Comparison of ENCODE assay signal across 2 cellular contexts in genomic region chr4:93828830-93829530, GRCh38.
TF ChIP-seq lines count a peak whose summit lies in the region.

No MANE protein-coding gene starts in this region.

TF ChIP-seq in HEK293, 187 proteins besides CTCF, POLR2A, EP300 and RAD21 (continued from another document and continues in another):
- TF ChIP-seq ELK4 (IDR thresholded peaks at IDR 0.05; ENCODE audit: borderline replicate concordance, low read depth, low read length) (no peak), ZNF221 (tag by site-specific recombination; IDR thresholded peaks at IDR 0.05; ENCODE audit: borderline replicate concordance) (no peak), ZFP3 (tag by site-specific recombination; IDR thresholded peaks at IDR 0.05; ENCODE audit: low read depth) (no peak), ZBTB21 (tag by site-specific recombination; IDR thresholded peaks at IDR 0.05) (no peak), GLIS2 (tag by site-specific recombination; IDR thresholded peaks at IDR 0.05) (no peak), ZNF624 (tag by site-specific recombination; IDR thresholded peaks at IDR 0.05) (no peak), BCL11A (tag by site-specific recombination; IDR thresholded peaks at IDR 0.05; ENCODE audit: low read depth) (no peak), ZNF132 (tag by site-specific recombination; IDR thresholded peaks at IDR 0.05; ENCODE audit: borderline replicate concordance) (no peak), ZNF223 (tag by site-specific recombination; IDR thresholded peaks at IDR 0.05) (no peak), ZNF776 (tag by site-specific recombination; IDR thresholded peaks at IDR 0.05; ENCODE audit: borderline replicate concordance) (no peak), ZNF341 (tag by site-specific recombination; IDR thresholded peaks at IDR 0.05; ENCODE audit: low read depth) (peak; percentile 94), ZNF350 (tag by site-specific recombination; IDR thresholded peaks at IDR 0.05) (no peak), ZNF548 (tag by site-specific recombination; IDR thresholded peaks at IDR 0.05) (no peak), ZFP41 (tag by site-specific recombination; IDR thresholded peaks at IDR 0.05; ENCODE audit: borderline replicate concordance) (no peak), ZNF16 (tag by site-specific recombination; IDR thresholded peaks at IDR 0.05; ENCODE audit: low read depth) (no peak), IKZF3 (tag by site-specific recombination; IDR thresholded peaks at IDR 0.05) (no peak), ZXDB (tag by site-specific recombination; IDR thresholded peaks at IDR 0.05) (no peak), KLF1 (tag by site-specific recombination; IDR thresholded peaks at IDR 0.05) (no peak; the same call in 1 of the 2 replicates), SETDB1 (IDR thresholded peaks at IDR 0.05; ENCODE audit: insufficient read length, low read length) (no peak), ZNF274 (IDR thresholded peaks at IDR 0.05; ENCODE audit: low read length) (no peak), ZNF274 (tag by site-specific recombination; IDR thresholded peaks at IDR 0.05; ENCODE audit: borderline replicate concordance) (no peak), ZNF670 (tag by site-specific recombination; IDR thresholded peaks at IDR 0.05; ENCODE audit: low read depth) (no peak), ZSCAN16 (tag by site-specific recombination; IDR thresholded peaks at IDR 0.05) (no peak), KLF9 (tag by site-specific recombination; IDR thresholded peaks at IDR 0.05; ENCODE audit: low read depth) (no peak), ZNF335 (tag by site-specific recombination; conservative IDR thresholded peaks at IDR 0.05) (peak; percentile 77), ZNF449 (tag by site-specific recombination; IDR thresholded peaks at IDR 0.05) (no peak), ZNF121 (tag by site-specific recombination; IDR thresholded peaks at IDR 0.05) (no peak), BCL11B (tag by site-specific recombination; IDR thresholded peaks at IDR 0.05; ENCODE audit: low read depth) (no peak), ZNF423 (tag by site-specific recombination; IDR thresholded peaks at IDR 0.05) (no peak)
- TF ChIP-seq, protein P1, sequence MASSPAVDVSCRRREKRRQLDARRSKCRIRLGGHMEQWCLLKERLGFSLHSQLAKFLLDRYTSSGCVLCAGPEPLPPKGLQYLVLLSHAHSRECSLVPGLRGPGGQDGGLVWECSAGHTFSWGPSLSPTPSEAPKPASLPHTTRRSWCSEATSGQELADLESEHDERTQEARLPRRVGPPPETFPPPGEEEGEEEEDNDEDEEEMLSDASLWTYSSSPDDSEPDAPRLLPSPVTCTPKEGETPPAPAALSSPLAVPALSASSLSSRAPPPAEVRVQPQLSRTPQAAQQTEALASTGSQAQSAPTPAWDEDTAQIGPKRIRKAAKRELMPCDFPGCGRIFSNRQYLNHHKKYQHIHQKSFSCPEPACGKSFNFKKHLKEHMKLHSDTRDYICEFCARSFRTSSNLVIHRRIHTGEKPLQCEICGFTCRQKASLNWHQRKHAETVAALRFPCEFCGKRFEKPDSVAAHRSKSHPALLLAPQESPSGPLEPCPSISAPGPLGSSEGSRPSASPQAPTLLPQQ (tag by site-specific recombination; IDR thresholded peaks at IDR 0.05): no peak
- TF ChIP-seq, protein P2, sequence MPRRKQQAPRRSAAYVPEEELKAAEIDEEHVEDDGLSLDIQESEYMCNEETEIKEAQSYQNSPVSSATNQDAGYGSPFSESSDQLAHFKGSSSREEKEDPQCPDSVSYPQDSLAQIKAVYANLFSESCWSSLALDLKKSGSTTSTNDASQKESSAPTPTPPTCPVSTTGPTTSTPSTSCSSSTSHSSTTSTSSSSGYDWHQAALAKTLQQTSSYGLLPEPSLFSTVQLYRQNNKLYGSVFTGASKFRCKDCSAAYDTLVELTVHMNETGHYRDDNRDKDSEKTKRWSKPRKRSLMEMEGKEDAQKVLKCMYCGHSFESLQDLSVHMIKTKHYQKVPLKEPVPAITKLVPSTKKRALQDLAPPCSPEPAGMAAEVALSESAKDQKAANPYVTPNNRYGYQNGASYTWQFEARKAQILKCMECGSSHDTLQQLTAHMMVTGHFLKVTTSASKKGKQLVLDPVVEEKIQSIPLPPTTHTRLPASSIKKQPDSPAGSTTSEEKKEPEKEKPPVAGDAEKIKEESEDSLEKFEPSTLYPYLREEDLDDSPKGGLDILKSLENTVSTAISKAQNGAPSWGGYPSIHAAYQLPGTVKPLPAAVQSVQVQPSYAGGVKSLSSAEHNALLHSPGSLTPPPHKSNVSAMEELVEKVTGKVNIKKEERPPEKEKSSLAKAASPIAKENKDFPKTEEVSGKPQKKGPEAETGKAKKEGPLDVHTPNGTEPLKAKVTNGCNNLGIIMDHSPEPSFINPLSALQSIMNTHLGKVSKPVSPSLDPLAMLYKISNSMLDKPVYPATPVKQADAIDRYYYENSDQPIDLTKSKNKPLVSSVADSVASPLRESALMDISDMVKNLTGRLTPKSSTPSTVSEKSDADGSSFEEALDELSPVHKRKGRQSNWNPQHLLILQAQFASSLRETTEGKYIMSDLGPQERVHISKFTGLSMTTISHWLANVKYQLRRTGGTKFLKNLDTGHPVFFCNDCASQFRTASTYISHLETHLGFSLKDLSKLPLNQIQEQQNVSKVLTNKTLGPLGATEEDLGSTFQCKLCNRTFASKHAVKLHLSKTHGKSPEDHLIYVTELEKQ (tag by site-specific recombination; IDR thresholded peaks at IDR 0.05; ENCODE audit: borderline replicate concordance): no peak

TF ChIP-seq in SK-N-SH treated with all-trans-retinoic acid at 6 μM for 48 hours, 23 proteins besides CTCF, POLR2A, EP300 and RAD21 (continued from another document):
- TF ChIP-seq, protein P3, sequence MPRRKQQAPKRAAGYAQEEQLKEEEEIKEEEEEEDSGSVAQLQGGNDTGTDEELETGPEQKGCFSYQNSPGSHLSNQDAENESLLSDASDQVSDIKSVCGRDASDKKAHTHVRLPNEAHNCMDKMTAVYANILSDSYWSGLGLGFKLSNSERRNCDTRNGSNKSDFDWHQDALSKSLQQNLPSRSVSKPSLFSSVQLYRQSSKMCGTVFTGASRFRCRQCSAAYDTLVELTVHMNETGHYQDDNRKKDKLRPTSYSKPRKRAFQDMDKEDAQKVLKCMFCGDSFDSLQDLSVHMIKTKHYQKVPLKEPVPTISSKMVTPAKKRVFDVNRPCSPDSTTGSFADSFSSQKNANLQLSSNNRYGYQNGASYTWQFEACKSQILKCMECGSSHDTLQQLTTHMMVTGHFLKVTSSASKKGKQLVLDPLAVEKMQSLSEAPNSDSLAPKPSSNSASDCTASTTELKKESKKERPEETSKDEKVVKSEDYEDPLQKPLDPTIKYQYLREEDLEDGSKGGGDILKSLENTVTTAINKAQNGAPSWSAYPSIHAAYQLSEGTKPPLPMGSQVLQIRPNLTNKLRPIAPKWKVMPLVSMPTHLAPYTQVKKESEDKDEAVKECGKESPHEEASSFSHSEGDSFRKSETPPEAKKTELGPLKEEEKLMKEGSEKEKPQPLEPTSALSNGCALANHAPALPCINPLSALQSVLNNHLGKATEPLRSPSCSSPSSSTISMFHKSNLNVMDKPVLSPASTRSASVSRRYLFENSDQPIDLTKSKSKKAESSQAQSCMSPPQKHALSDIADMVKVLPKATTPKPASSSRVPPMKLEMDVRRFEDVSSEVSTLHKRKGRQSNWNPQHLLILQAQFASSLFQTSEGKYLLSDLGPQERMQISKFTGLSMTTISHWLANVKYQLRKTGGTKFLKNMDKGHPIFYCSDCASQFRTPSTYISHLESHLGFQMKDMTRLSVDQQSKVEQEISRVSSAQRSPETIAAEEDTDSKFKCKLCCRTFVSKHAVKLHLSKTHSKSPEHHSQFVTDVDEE (CRISPR knock-in tag; IDR thresholded peaks at IDR 0.05): no peak
- TF ChIP-seq CSDC2 (CRISPR knock-in tag; IDR thresholded peaks at IDR 0.05): no peak
- TF ChIP-seq ZC3H10 (CRISPR knock-in tag; IDR thresholded peaks at IDR 0.05): no peak
